Comparison of ENCODE assay signal across 8 cellular contexts in the genomic region with DNA sequence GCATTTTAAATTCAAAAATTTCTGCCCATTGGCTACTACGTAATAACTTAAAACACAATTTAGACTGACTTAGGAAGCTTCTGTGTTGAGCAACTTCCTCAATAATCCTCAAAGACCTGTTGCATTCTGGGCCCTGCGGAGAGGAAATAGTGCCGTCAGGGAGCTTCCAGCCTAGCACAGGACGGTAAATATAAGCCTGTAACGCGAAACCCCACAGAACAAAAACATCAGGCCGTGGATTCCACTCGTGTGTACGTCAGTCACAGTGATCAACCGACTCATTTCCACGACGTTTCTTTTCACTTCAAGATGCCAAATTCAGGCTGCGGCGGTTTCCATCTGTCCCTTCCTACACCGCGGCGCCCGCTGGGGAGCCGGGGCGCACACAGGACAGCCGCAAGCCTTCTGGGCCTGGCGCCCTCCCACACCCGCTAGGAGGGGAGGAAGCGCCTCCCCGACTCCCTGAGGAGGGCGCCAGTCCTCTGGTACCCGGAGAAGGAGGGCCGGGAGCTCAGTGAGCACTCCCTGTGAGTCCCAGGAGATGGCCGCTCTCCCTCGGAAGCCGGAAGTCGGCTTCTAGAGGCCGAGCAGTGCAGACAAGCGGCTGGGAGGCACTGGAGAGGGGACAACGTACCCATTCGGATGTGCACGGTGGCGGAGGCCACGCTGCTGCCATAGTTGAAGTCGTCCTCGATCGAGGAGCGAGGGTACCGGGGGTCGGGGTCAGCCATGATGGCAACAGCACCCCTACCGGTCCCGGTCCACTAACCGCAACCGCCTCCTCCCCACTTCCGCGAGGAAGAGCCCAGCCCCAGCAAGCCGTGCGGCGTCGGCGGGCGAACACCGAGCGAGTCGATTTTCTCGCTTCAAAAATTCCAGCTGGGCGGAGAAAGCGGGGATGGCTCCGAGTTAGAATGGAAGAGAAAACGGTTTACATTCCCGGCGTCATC. TPM values are rescaled to one million over a fixed set of nuclear protein-coding genes. Genes with fewer than 3 reads are reported as not detected.
DNase-seq lines count a peak whose midpoint lies in the region; ATAC-seq and TF ChIP-seq lines count a peak whose summit lies in the region.

A gene with protein sequence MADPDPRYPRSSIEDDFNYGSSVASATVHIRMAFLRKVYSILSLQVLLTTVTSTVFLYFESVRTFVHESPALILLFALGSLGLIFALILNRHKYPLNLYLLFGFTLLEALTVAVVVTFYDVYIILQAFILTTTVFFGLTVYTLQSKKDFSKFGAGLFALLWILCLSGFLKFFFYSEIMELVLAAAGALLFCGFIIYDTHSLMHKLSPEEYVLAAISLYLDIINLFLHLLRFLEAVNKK (minus strand): TSS at position 776 of the 950 bp plus-strand sequence. CDS start 45 bp downstream, at position 731.

- DNase-seq in GM19240 (ENCODE audit: insufficient read length, low spot score), result peak; percentile 75
- DNase-seq in NCI-H524 treated with DMSO at 0.1 percent for 48 hours (lab: John Stamatoyannopoulos, UW), result peak; percentile 64
- DNase-seq in activated CD4-positive, alpha-beta T cell treated with anti-CD3 and anti-CD28 coated beads for 4 hours, result peak; percentile 80 to 83
- peak; percentile 91 for DNase-seq in colonic mucosa
- DNase-seq in left colon, result peak; percentile 92
- DNase-seq in stimulated activated CD4-positive, alpha-beta T cell treated with anti-CD3 and anti-CD28 coated beads, Interleukin-1b, Interleukin-23, amount 100 ng/mL, for 48 hours, result peak; percentile 85

- H3K4me2 ChIP-seq in BLaER1 treated with 17β-estradiol and CSF1 and Interleukin-3, amounts not matched to agents 10 nM and 100 nM, result peak within 1 kb of the TSS; percentile 70 to 91 (median 79)

- peaks cover 15 to 53% (median 22%) of the 10 kb centered on the region in 10 experiments for H3K4me1 ChIP-seq in BLaER1 treated with 17β-estradiol and CSF1 and Interleukin-3, amounts not matched to agents 10 nM and 100 nM
- no peaks in the 10 kb centered on the region for H3K4me1 ChIP-seq in colonic mucosa

- peak within 1 kb of the TSS; percentile 92 to 99 (median 96) for H3K9ac ChIP-seq in BLaER1 treated with 17β-estradiol and CSF1 and Interleukin-3, amounts not matched to agents 10 nM and 100 nM
- peak within 1 kb of the TSS; percentile 91 to 98 for H3K9ac ChIP-seq in colonic mucosa (ENCODE audit: low read depth in 2 of 2, low read length in 2 of 2)

- H3K36me3 ChIP-seq in BLaER1 treated with 17β-estradiol and CSF1 and Interleukin-3, amounts not matched to agents 10 nM and 100 nM, result peaks cover 23 to 40% (median 33%) of the 10 kb centered on the region in 11 experiments
- H3K36me3 ChIP-seq in colonic mucosa, result no peaks in the 10 kb centered on the region

- H3K9me3 ChIP-seq in BLaER1 treated with 17β-estradiol and CSF1 and Interleukin-3, amounts not matched to agents 10 nM and 100 nM (replicated peaks in 1 of 11), result peaks cover 36 to 75% (median 52%) of the 10 kb centered on the region in 11 experiments
- H3K9me3 ChIP-seq in colonic mucosa, result no peaks in the 10 kb centered on the region

- H3K27me3 ChIP-seq in BLaER1 treated with 17β-estradiol and CSF1 and Interleukin-3, amounts not matched to agents 10 nM and 100 nM, result no peaks in the 10 kb centered on the region
- H3K27me3 ChIP-seq in colonic mucosa, result no peaks in the 10 kb centered on the region

- no peaks in the 10 kb centered on the region for H4K20me1 ChIP-seq in BLaER1 treated with 17β-estradiol and CSF1 and Interleukin-3, amounts not matched to agents 10 nM and 100 nM

- ATAC-seq in HG03460 (IDR thresholded peaks at IDR 0.05; ENCODE audit: unreplicated experiment) (peak; percentile 85), left colon (peak; percentile 93)

- H3K27ac ChIP-seq in BLaER1 treated with 17β-estradiol and CSF1 and Interleukin-3, amounts not matched to agents 10 nM and 100 nM, result peak within 1 kb of the TSS; percentile 96 to 100 (median 99)
- H3K27ac ChIP-seq in colonic mucosa, result peak within 1 kb of the TSS; percentile 100

- H3K4me3 ChIP-seq in BLaER1 treated with 17β-estradiol and CSF1 and Interleukin-3, amounts not matched to agents 10 nM and 100 nM, result peak within 1 kb of the TSS; percentile 57 to 78 (median 64)
- H3K4me3 ChIP-seq in colonic mucosa, result peak within 1 kb of the TSS; percentile 86

- intact Hi-C loops in colonic mucosa (cut with DNase I), result loop anchor here (5.0 kb wide), 1 partner anchor 133 kb away; the partner anchor contains the start of gene HELB
- intact Hi-C loops in left colon (cut with DNase I, micrococcal nuclease), result no loop called here

- peak; percentile 50 for TF ChIP-seq CTCF in colonic mucosa (IDR thresholded peaks at IDR 0.05)

RNA-seq across cellular contexts. Expression of the gene that starts here (rescaled TPM):
- total RNA-seq in colonic mucosa, result 100 to 1,000 TPM; 130 to 168 TPM
- total RNA-seq in left colon, result 100 to 1,000 TPM; 139 to 158 TPM

Comparison
In these comparisons a context has a peak if more than half of its experiments do, and no peak if none do; other contexts are left out.
1. Peak in every context shown above with its lines: DNase-seq, ATAC-seq, H3K4me3 ChIP-seq and H3K27ac ChIP-seq.